In genomic region chr12:105278043-105278697, GRCh38 we compare ENCODE assay signal across 11 cellular contexts. TPM values are rescaled to one million over a fixed set of nuclear protein-coding genes. Genes with fewer than 3 reads are reported as not detected.
DNase-seq lines count a peak whose midpoint lies in the region; ATAC-seq and TF ChIP-seq lines count a peak whose summit lies in the region.
"Had no signal": no experiment of that assay in that cellular context is flagged by ENCODE, and none has a peak within 500 bp of the region (broad histone marks: within the 10 kb centered on the region; RNA-seq: fewer than 3 reads in every experiment).

No MANE protein-coding gene starts in this region.

- DNase-seq in BE2C (no peak), Kasumi-1 (lab: John Stamatoyannopoulos, UW) (peak; percentile 18 to 37), cardiac fibroblast (ENCODE audit: low read depth in 2 of 2) (peak; percentile 35 to 36), mucosa of gallbladder (ENCODE audit: low spot score) (peak; percentile 42), OCI-M2 (lab: John Stamatoyannopoulos, UW; ENCODE audit: unreplicated experiment) (no peak), MV-4-11 (lab: John Stamatoyannopoulos, UW) (no peak)
- DNase-seq: activated T-cell treated with anti-CD3 and anti-CD28 coated beads for 4 hours, cortex of kidney had no signal

- H3K36me3 ChIP-seq in BE2C = no peaks in the 10 kb centered on the region

- H3K4me1 ChIP-seq in BE2C = no peaks in the 10 kb centered on the region
- H3K4me1 ChIP-seq: parathyroid adenoma had no signal

- TF ChIP-seq CTCF in BE2C (IDR thresholded peaks at IDR 0.05; ENCODE audit: low read depth, low read length) (0 out of 2 replicates have a peak, but pooled peaks have one; percentile 13), cardiac fibroblast (IDR thresholded peaks at IDR 0.05; ENCODE audit: low read depth, low read length) (peak; percentile 29)

- H3K27me3 ChIP-seq in BE2C = peaks cover 4% of the 10 kb centered on the region; the same call in 1 of the 2 replicates

- H3K9me3 ChIP-seq in BE2C = no peaks in the 10 kb centered on the region

- ATAC-seq in GM21526 (IDR thresholded peaks at IDR 0.05; ENCODE audit: low FRiP score, unreplicated experiment) (no peak), GM19455 (IDR thresholded peaks at IDR 0.05; ENCODE audit: unreplicated experiment) (no peak)

- H3K4me3 ChIP-seq in BE2C (ENCODE audit: low read depth, low read length) (no peak overlapping the region), cardiac fibroblast (replicated peaks in 1 of 2; ENCODE audit: low read depth in 2 of 2, low read length in 2 of 2) (no peak overlapping the region)

RNA-seq across cellular contexts. Expression of gene APPL2, which starts 42.2 kb away (rescaled TPM):
- 11.8 TPM for polyA plus RNA-seq in BE2C (2012; ENCODE audit: insufficient read depth, insufficient read length, low read depth)
- total RNA-seq in mucosa of gallbladder = 112 TPM

RNA-seq across cellular contexts. Expression of gene C12orf75, which starts 52.3 kb away (rescaled TPM):
- polyA plus RNA-seq in BE2C (2012; ENCODE audit: insufficient read depth, insufficient read length, low read depth) = 1.7 TPM
- total RNA-seq in mucosa of gallbladder = 254 TPM

Comparison
In these comparisons a context has a peak if more than half of its experiments do, and no peak if none do; other contexts are left out.
1. DNase-seq: peak in Kasumi-1 (2 of 2), cardiac fibroblast (2 of 2) and mucosa of gallbladder (single experiment); none in BE2C (single experiment), OCI-M2 (single experiment) and MV-4-11 (single experiment).